In the genomic region with DNA sequence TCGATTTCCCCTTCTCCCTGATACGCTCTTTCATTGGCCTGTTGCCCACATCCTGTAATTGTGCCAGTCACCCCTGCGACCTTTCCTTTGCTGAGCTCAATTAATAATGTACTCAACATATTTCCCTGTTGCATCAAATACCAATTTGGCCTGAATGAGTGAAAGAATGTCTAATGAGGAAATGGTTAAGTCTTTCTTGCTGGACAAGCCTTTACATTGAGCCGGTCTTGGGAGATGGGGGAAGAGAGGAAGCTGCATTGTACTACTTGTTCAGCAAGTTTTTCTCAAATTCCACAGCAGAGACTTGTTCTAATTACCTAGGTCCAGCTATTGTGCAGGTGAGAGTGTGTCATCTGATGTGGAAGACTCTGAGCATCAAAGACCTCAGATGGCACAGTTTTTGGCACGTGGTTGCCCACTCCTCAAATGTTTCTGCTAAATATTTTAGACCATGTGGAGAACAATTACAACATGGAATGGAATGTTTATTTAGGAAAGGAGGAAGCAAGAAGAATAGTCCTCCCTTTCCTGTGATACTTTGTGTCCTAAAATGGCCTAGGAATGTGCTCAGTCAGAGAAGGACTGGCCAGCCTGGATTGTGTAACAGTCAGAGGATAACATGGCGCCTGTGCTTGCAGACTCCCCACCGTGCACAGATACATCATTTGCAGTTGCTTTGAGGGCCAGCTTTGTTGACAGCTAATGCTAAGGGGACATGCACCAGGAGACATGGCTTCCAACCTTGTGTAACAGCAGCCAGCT, we compare ENCODE assay signal across 13 cellular contexts.
DNase-seq lines count a peak whose midpoint lies in the region; ATAC-seq and TF ChIP-seq lines count a peak whose summit lies in the region.
"Had no signal": no experiment of that assay in that cellular context is flagged by ENCODE, and none has a peak within 500 bp of the region (broad histone marks: within the 10 kb centered on the region; RNA-seq: fewer than 3 reads in every experiment).

No MANE protein-coding gene starts in this region.

- no peaks in the 10 kb centered on the region for H3K36me3 Mint-ChIP-seq in nephron (ENCODE audit: low read depth)
- no peaks in the 10 kb centered on the region for H3K36me3 Mint-ChIP-seq in naive thymus-derived CD8-positive, alpha-beta T cell
- H3K36me3 Mint-ChIP-seq: naive B cell had no signal

- H3K27ac Mint-ChIP-seq in nephron, result peak overlapping the region in 2 of 3 experiments; percentile 2 to 40
- no peak overlapping the region for H3K27ac Mint-ChIP-seq in naive thymus-derived CD8-positive, alpha-beta T cell
- H3K27ac Mint-ChIP-seq: naive B cell had no signal

- ATAC-seq in naive thymus-derived CD8-positive, alpha-beta T cell, result no peak

- H3K4me1 Mint-ChIP-seq in nephron, result peaks cover 35% of the 10 kb centered on the region
- H3K4me1 Mint-ChIP-seq in naive thymus-derived CD8-positive, alpha-beta T cell, result no peaks in the 10 kb centered on the region
- H3K4me1 Mint-ChIP-seq: naive B cell had no signal

- no peaks in the 10 kb centered on the region for H3F3A ChIP-seq in smooth muscle cell (ENCODE audit: low read depth)

- H3K4me3 ChIP-seq in BLaER1 (no peak overlapping the region), smooth muscle cell (no peak overlapping the region)

- H3K36me3 ChIP-seq in BLaER1, result no peaks in the 10 kb centered on the region
- H3K36me3 ChIP-seq in smooth muscle cell (ENCODE audit: low read depth), result no peaks in the 10 kb centered on the region
- H3K36me3 ChIP-seq: BE2C had no signal

- POLR2A ChIA-PET in naive thymus-derived CD8-positive, alpha-beta T cell (lab: Charles Lee), result no interaction called here

- H3K4me2 ChIP-seq in BLaER1 (peak overlapping the region; percentile 77), smooth muscle cell (no peak overlapping the region)

- H3K9ac ChIP-seq in BLaER1 (no peak overlapping the region), smooth muscle cell (ENCODE audit: low read depth) (no peak overlapping the region)

- no peaks in the 10 kb centered on the region for H3K79me2 ChIP-seq in smooth muscle cell (ENCODE audit: low read depth)

- H3K27ac ChIP-seq in BLaER1, result peak overlapping the region; percentile 56
- H3K27ac ChIP-seq in smooth muscle cell (ENCODE audit: low read depth), result no peak overlapping the region

- H3K27me3 ChIP-seq in BLaER1 (no peaks in the 10 kb centered on the region), smooth muscle cell (ENCODE audit: low read depth) (peaks cover 8% of the 10 kb centered on the region)
- H3K27me3 ChIP-seq: BE2C had no signal

- H2AFZ ChIP-seq in smooth muscle cell (ENCODE audit: low read depth), result no peak overlapping the region

- peaks cover 31% of the 10 kb centered on the region for H3K27me3 Mint-ChIP-seq in nephron (ENCODE audit: low read depth)
- peaks cover 0 to 31% (median 15%) of the 10 kb centered on the region in 5 donors for H3K27me3 Mint-ChIP-seq in naive thymus-derived CD8-positive, alpha-beta T cell

- WGBS in smooth muscle cell (ENCODE audit: low lambda C conversion rate), result 76% methylated on average over 7 of the region's 7 CpGs

- H3K9me3 Mint-ChIP-seq in nephron, result no peaks in the 10 kb centered on the region
- no peaks in the 10 kb centered on the region for H3K9me3 Mint-ChIP-seq in naive thymus-derived CD8-positive, alpha-beta T cell

- H3K9me3 ChIP-seq in BLaER1, result no peaks in the 10 kb centered on the region
- H3K9me3 ChIP-seq in smooth muscle cell (replicated peaks; ENCODE audit: low read depth), result no peaks in the 10 kb centered on the region
- H3K9me3 ChIP-seq: BE2C had no signal

- H3K4me1 ChIP-seq in BLaER1, result peaks cover 73% of the 10 kb centered on the region
- peaks cover 12% of the 10 kb centered on the region for H3K4me1 ChIP-seq in smooth muscle cell (ENCODE audit: low read depth)
- H3K4me1 ChIP-seq: BE2C had no signal

- peak; percentile 78 for DNase-seq in NCI-H446 treated with DMSO at 0.1 percent for 48 hours (lab: John Stamatoyannopoulos, UW)
- peak; percentile 66 for DNase-seq in fibroblast of peridontal ligament (ENCODE audit: extremely low read depth)
- DNase-seq in activated naive CD4-positive, alpha-beta T cell treated with anti-CD3 and anti-CD28 coated beads, Interleukin-2, amount 50 U/mL, for 16 hours, result no peak
- DNase-seq in smooth muscle cell (lab: John Stamatoyannopoulos, UW; ENCODE audit: unreplicated experiment), result no peak
- DNase-seq in NCI-H1930 (lab: John Stamatoyannopoulos, UW), result no peak
- DNase-seq in naive thymus-derived CD8-positive, alpha-beta T cell, result no peak
- DNase-seq: BE2C, erythroblast, H7, naive B cell, NCI-H524 had no signal

- no peak overlapping the region for H3K4me3 Mint-ChIP-seq in nephron
- no peak overlapping the region for H3K4me3 Mint-ChIP-seq in naive thymus-derived CD8-positive, alpha-beta T cell
- H3K4me3 Mint-ChIP-seq: naive B cell had no signal

- H4K20me1 ChIP-seq in BLaER1, result no peaks in the 10 kb centered on the region
- no peaks in the 10 kb centered on the region for H4K20me1 ChIP-seq in smooth muscle cell (ENCODE audit: low read depth)

- TF ChIP-seq CTCF in nephron (IDR thresholded peaks at IDR 0.05; ENCODE audit: unreplicated experiment in 3 of 3) (no peak), smooth muscle cell (IDR thresholded peaks at IDR 0.05; ENCODE audit: borderline replicate concordance, insufficient read depth, poor library complexity, severe bottlenecking) (no peak)

Comparison
In these comparisons a context has a peak if more than half of its experiments do, and no peak if none do; other contexts are left out.
1. DNase-seq: peak in NCI-H446 treated with DMSO at 0.1 percent for 48 hours (single experiment) and fibroblast of peridontal ligament (single experiment); none in activated naive CD4-positive, alpha-beta T cell treated with anti-CD3 and anti-CD28 coated beads, Interleukin-2, amount 50 U/mL, for 16 hours (single experiment), smooth muscle cell (single experiment), NCI-H1930 (0 of 2) and naive thymus-derived CD8-positive, alpha-beta T cell (0 of 10).
2. H3K27ac Mint-ChIP-seq: peak in nephron (2 of 3); none in naive thymus-derived CD8-positive, alpha-beta T cell (0 of 10).